1 cellular context compared by ENCODE assay signal in genomic region chr19:16197188-16197621, GRCh38.
TF ChIP-seq lines count a peak whose summit lies in the region.

No MANE protein-coding gene starts in this region.

TF ChIP-seq in K562, 482 proteins besides CTCF, POLR2A, EP300 and RAD21 (continued from another document and continues in another):
- TF ChIP-seq ZNF318 (IDR thresholded peaks at IDR 0.05; ENCODE audit: borderline replicate concordance in 1 of 2, low read depth in 1 of 2) = no peak
- TF ChIP-seq CSDE1 (IDR thresholded peaks at IDR 0.05) = no peak
- TF ChIP-seq ZNF644 (tag; IDR thresholded peaks at IDR 0.05; ENCODE audit: low read depth) = no peak
- TF ChIP-seq ZMIZ1 (IDR thresholded peaks at IDR 0.05; ENCODE audit: low read depth in 2 of 2, low read length in 2 of 2) = peak in 1 of 2 experiments; percentile 65; a peak in 1 of 4 replicates
- TF ChIP-seq SAFB (IDR thresholded peaks at IDR 0.05; ENCODE audit: borderline replicate concordance, low read depth, low read length) = no peak
- TF ChIP-seq ZNF764 (CRISPR knock-in tag; IDR thresholded peaks at IDR 0.05; ENCODE audit: low read depth) = no peak
- no peak for TF ChIP-seq ZKSCAN8 (CRISPR knock-in tag; IDR thresholded peaks at IDR 0.05)
- TF ChIP-seq SIRT6 (IDR thresholded peaks at IDR 0.05; ENCODE audit: low read depth, low read length) = no peak
- no peak for TF ChIP-seq FOXJ2 (tag; IDR thresholded peaks at IDR 0.05)
- no peak for TF ChIP-seq DIDO1 (tag; IDR thresholded peaks at IDR 0.05; ENCODE audit: low read depth)
- no peak for TF ChIP-seq RBM22 (IDR thresholded peaks at IDR 0.05; ENCODE audit: low read depth, low read length, poor library complexity, severe bottlenecking)
- no peak for TF ChIP-seq CCAR2 (IDR thresholded peaks at IDR 0.05; ENCODE audit: low read depth, low read length)
- TF ChIP-seq ZNF511 (CRISPR knock-in tag; IDR thresholded peaks at IDR 0.05) = no peak
- TF ChIP-seq HIVEP1 (CRISPR knock-in tag; IDR thresholded peaks at IDR 0.05) = no peak
- TF ChIP-seq POLR3G (IDR thresholded peaks at IDR 0.05; ENCODE audit: extremely low read depth, insufficient read length, insufficient replicate concordance) = no peak
- TF ChIP-seq JUN (IDR thresholded peaks at IDR 0.05; ENCODE audit: borderline replicate concordance, low read depth, low read length) = no peak
- TF ChIP-seq JUN (CRISPR knock-in tag; IDR thresholded peaks at IDR 0.05; ENCODE audit: borderline replicate concordance) = no peak
- TF ChIP-seq BDP1 (IDR thresholded peaks at IDR 0.05; ENCODE audit: insufficient read depth, insufficient read length) = no peak
- no peak for TF ChIP-seq ZNF175 (CRISPR knock-in tag; IDR thresholded peaks at IDR 0.05; ENCODE audit: low read depth)
- TF ChIP-seq HEY1 (CRISPR knock-in tag; IDR thresholded peaks at IDR 0.05; ENCODE audit: borderline replicate concordance) = no peak
- no peak for TF ChIP-seq E2F6 (IDR thresholded peaks at IDR 0.05; ENCODE audit: borderline replicate concordance in 1 of 2, extremely low read depth in 1 of 2, insufficient read depth in 1 of 2, insufficient read length in 1 of 2, low read depth in 1 of 2, low read length in 1 of 2, poor library complexity in 1 of 2, severe bottlenecking in 1 of 2)
- TF ChIP-seq SFPQ (IDR thresholded peaks at IDR 0.05; ENCODE audit: low read depth, low read length) = no peak
- no peak for TF ChIP-seq ZNF785 (CRISPR knock-in tag; IDR thresholded peaks at IDR 0.05)
- TF ChIP-seq STAG1 (CRISPR knock-in tag; IDR thresholded peaks at IDR 0.05; ENCODE audit: borderline replicate concordance) = no peak
- TF ChIP-seq ZBTB12 (CRISPR knock-in tag; IDR thresholded peaks at IDR 0.05) = no peak
- TF ChIP-seq CREB5 (CRISPR knock-in tag; IDR thresholded peaks at IDR 0.05) = no peak
- TF ChIP-seq TOE1 (IDR thresholded peaks at IDR 0.05; ENCODE audit: borderline replicate concordance) = no peak
- TF ChIP-seq TOE1 (CRISPR knock-in tag; IDR thresholded peaks at IDR 0.05; ENCODE audit: borderline replicate concordance, low read depth) = 0 out of 2 replicates have a peak, but pooled peaks have one; percentile 56
- TF ChIP-seq ATF4 (CRISPR knock-in tag; IDR thresholded peaks at IDR 0.05) = no peak
- TF ChIP-seq CBFB (CRISPR knock-in tag; IDR thresholded peaks at IDR 0.05) = no peak
- TF ChIP-seq FOXM1 (IDR thresholded peaks at IDR 0.05; ENCODE audit: low read depth) = peak; percentile 84
- no peak for TF ChIP-seq FOXM1 (CRISPR knock-in tag; IDR thresholded peaks at IDR 0.05; ENCODE audit: low read depth)
- TF ChIP-seq ARNT (IDR thresholded peaks at IDR 0.05) = peak; percentile 41 to 89; a peak in 3 of 4 replicates
- no peak for TF ChIP-seq MAFK (IDR thresholded peaks at IDR 0.05; ENCODE audit: low read length)
- no peak for TF ChIP-seq ZSCAN29 (IDR thresholded peaks at IDR 0.05)
- TF ChIP-seq SAFB2 (IDR thresholded peaks at IDR 0.05; ENCODE audit: borderline replicate concordance, low read depth, low read length, severe bottlenecking) = no peak
- TF ChIP-seq FOXO4 (CRISPR knock-in tag; IDR thresholded peaks at IDR 0.05) = no peak
- peak; percentile 97 for TF ChIP-seq ARID1B (IDR thresholded peaks at IDR 0.05)
- no peak for TF ChIP-seq ILF3 (IDR thresholded peaks at IDR 0.05; ENCODE audit: borderline replicate concordance)
